ENCODE assay signal across 1 cellular context in the genomic region with DNA sequence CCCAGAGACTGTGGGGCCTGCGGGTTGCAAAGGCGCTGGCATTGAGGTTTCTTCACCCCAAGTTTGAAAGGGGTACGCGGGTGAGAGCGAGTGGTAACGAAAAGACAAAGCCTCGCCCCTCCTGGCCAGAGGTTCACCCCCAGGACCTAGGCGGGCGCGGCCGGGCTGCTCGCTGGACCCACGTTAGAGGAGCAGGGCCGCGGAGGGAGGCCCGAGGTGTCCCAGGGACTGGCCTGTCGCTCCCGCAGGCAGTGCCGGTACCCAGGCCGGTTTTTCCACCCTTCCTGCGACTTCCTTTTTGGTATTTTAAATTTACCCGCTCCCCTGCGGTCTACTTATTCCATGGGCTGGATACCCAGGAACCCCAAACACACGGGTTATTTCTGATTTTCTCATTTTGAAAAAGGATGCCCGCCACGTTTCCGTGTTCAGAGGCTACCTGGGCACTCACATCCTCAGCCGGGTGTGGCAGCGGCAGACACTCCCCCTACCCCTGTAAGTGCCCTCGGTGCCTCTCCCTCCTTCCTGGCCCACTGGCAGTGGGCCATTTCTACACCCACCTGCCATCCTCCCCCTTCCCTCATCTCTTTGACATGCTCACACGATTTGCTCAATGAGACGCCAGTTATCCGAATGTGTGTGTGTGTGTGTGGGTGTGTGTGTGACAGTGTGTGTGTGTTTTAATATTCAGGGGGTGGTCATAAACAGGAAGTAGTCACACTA.
A peak's percentile ranks its signal among the peaks of the same experiment; 100 is the strongest.
TF ChIP-seq lines count a peak whose summit lies in the region.

No MANE protein-coding gene starts in this region.

TF ChIP-seq in HepG2, 621 proteins besides CTCF, POLR2A, EP300 and RAD21:
- TF ChIP-seq KAT7 (CRISPR knock-in tag; IDR thresholded peaks at IDR 0.05; ENCODE audit: borderline replicate concordance) (no peak), EZH2 (conservative IDR thresholded peaks at IDR 0.05; ENCODE audit: low read depth, low read length) (peak; percentile 12; the same call in 1 of the 2 replicates), TBX3 (IDR thresholded peaks at IDR 0.05; ENCODE audit: borderline replicate concordance) (no peak)
- TF ChIP-seq, protein P1, sequence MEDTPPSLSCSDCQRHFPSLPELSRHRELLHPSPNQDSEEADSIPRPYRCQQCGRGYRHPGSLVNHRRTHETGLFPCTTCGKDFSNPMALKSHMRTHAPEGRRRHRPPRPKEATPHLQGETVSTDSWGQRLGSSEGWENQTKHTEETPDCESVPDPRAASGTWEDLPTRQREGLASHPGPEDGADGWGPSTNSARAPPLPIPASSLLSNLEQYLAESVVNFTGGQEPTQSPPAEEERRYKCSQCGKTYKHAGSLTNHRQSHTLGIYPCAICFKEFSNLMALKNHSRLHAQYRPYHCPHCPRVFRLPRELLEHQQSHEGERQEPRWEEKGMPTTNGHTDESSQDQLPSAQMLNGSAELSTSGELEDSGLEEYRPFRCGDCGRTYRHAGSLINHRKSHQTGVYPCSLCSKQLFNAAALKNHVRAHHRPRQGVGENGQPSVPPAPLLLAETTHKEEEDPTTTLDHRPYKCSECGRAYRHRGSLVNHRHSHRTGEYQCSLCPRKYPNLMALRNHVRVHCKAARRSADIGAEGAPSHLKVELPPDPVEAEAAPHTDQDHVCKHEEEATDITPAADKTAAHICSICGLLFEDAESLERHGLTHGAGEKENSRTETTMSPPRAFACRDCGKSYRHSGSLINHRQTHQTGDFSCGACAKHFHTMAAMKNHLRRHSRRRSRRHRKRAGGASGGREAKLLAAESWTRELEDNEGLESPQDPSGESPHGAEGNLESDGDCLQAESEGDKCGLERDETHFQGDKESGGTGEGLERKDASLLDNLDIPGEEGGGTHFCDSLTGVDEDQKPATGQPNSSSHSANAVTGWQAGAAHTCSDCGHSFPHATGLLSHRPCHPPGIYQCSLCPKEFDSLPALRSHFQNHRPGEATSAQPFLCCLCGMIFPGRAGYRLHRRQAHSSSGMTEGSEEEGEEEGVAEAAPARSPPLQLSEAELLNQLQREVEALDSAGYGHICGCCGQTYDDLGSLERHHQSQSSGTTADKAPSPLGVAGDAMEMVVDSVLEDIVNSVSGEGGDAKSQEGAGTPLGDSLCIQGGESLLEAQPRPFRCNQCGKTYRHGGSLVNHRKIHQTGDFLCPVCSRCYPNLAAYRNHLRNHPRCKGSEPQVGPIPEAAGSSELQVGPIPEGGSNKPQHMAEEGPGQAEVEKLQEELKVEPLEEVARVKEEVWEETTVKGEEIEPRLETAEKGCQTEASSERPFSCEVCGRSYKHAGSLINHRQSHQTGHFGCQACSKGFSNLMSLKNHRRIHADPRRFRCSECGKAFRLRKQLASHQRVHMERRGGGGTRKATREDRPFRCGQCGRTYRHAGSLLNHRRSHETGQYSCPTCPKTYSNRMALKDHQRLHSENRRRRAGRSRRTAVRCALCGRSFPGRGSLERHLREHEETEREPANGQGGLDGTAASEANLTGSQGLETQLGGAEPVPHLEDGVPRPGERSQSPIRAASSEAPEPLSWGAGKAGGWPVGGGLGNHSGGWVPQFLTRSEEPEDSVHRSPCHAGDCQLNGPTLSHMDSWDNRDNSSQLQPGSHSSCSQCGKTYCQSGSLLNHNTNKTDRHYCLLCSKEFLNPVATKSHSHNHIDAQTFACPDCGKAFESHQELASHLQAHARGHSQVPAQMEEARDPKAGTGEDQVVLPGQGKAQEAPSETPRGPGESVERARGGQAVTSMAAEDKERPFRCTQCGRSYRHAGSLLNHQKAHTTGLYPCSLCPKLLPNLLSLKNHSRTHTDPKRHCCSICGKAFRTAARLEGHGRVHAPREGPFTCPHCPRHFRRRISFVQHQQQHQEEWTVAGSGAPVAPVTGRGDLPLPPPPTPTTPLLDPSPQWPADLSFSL (CRISPR knock-in tag; IDR thresholded peaks at IDR 0.05) = no peak
